In the genomic region with DNA sequence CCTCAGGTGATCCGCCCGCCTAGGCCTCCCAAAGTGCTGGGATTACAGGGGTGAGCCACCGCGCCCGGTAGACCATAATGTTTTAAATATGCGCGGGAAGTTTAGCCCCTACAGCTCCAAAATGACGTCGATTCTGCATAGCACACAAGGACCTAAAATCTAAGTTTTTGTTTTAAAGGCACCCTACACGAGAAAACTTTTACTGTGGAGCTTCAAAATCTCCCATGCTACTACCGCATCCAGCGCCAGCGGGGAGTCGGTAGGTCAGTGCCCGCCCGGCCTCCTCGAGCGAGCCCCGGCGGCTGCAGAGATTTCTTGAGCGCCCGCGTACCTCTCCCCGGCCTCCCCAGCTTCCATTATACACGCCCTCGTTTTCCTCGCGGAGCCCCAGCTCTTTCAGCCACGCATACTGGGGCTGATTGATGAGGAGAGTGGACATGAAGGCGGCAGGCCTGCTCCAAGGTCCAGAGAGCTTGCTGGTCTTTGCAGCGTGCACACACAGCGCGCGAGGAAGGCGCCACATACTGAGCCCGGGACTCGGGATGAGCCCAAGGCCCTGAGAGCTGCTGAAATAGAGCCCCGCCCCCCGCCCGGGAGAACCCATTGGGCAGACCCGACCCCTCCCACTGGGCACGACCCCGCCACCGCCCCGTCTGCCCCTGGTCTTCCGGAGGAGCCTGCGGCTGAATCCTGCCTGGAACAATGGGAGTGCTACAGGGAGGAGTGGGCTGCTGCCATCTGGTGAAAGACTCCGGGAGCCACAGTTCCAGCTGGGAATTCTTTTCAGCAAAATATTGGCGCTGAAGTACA, we compare ENCODE assay signal across 1 cellular context.
TF ChIP-seq lines count a peak whose summit lies in the region.

A gene (minus strand): TSS at position 544 of the 810 bp plus-strand sequence. CDS start 21 bp downstream, at position 523.

TF ChIP-seq in HEK293, 187 proteins besides CTCF, POLR2A, EP300 and RAD21 (continued from another document and continues in another):
- TF ChIP-seq, protein P1, sequence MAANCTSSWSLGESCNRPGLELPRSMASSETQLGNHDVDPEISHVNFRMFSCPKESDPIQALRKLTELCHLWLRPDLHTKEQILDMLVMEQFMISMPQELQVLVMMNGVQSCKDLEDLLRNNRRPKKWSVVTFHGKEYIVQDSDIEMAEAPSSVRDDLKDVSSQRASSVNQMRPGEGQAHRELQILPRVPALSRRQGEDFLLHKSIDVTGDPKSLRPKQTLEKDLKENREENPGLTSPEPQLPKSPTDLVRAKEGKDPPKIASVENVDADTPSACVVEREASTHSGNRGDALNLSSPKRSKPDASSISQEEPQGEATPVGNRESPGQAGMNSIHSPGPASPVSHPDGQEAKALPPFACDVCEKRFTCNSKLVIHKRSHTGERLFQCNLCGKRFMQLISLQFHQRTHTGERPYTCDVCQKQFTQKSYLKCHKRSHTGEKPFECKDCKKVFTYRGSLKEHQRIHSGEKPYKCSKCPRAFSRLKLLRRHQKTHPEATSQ (tag by site-specific recombination; IDR thresholded peaks at IDR 0.05): no peak
- TF ChIP-seq, protein P2, sequence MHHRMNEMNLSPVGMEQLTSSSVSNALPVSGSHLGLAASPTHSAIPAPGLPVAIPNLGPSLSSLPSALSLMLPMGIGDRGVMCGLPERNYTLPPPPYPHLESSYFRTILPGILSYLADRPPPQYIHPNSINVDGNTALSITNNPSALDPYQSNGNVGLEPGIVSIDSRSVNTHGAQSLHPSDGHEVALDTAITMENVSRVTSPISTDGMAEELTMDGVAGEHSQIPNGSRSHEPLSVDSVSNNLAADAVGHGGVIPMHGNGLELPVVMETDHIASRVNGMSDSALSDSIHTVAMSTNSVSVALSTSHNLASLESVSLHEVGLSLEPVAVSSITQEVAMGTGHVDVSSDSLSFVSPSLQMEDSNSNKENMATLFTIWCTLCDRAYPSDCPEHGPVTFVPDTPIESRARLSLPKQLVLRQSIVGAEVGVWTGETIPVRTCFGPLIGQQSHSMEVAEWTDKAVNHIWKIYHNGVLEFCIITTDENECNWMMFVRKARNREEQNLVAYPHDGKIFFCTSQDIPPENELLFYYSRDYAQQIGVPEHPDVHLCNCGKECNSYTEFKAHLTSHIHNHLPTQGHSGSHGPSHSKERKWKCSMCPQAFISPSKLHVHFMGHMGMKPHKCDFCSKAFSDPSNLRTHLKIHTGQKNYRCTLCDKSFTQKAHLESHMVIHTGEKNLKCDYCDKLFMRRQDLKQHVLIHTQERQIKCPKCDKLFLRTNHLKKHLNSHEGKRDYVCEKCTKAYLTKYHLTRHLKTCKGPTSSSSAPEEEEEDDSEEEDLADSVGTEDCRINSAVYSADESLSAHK (tag by site-specific recombination; IDR thresholded peaks at IDR 0.05): no peak
- TF ChIP-seq GLI2 (tag by site-specific recombination; IDR thresholded peaks at IDR 0.05; ENCODE audit: borderline replicate concordance, low read depth) (no peak), ZNF600 (tag by site-specific recombination; IDR thresholded peaks at IDR 0.05) (peak; percentile 26; the same call in 1 of the 2 replicates), MYNN (tag by site-specific recombination; IDR thresholded peaks at IDR 0.05; ENCODE audit: borderline replicate concordance) (no peak), ZNF585B (tag by site-specific recombination; IDR thresholded peaks at IDR 0.05) (no peak), BCL11B (tag by site-specific recombination; IDR thresholded peaks at IDR 0.05; ENCODE audit: low read depth) (peak; percentile 66), ZNF560 (tag by site-specific recombination; IDR thresholded peaks at IDR 0.05; ENCODE audit: borderline replicate concordance) (no peak), ZNF292 (tag by site-specific recombination; IDR thresholded peaks at IDR 0.05; ENCODE audit: borderline replicate concordance, low read depth) (no peak), ZNF473 (tag by site-specific recombination; IDR thresholded peaks at IDR 0.05) (no peak), ZNF324 (tag by site-specific recombination; IDR thresholded peaks at IDR 0.05) (no peak; the same call in 1 of the 2 replicates), ZFP37 (tag by site-specific recombination; IDR thresholded peaks at IDR 0.05) (peak; percentile 94), GFI1B (tag by site-specific recombination; IDR thresholded peaks at IDR 0.05) (peak; percentile 94), ZBTB20 (tag by site-specific recombination; IDR thresholded peaks at IDR 0.05) (peak; percentile 100), ZNF660 (tag by site-specific recombination; IDR thresholded peaks at IDR 0.05) (peak; percentile 88; the same call in 1 of the 2 replicates), ZXDB (tag by site-specific recombination; IDR thresholded peaks at IDR 0.05) (peak; percentile 90), RBAK (tag by site-specific recombination; IDR thresholded peaks at IDR 0.05) (no peak), ZIC2 (tag by site-specific recombination; IDR thresholded peaks at IDR 0.05) (peak; percentile 58; the same call in 1 of the 2 replicates), ZNF24 (tag by site-specific recombination; IDR thresholded peaks at IDR 0.05) (0 out of 2 replicates have a peak, but pooled peaks have one; percentile 37), ZNF629 (tag by site-specific recombination; IDR thresholded peaks at IDR 0.05) (peak; percentile 42; the same call in 1 of the 2 replicates), ZNF394 (tag by site-specific recombination; IDR thresholded peaks at IDR 0.05; ENCODE audit: borderline replicate concordance) (peak; percentile 59; the same call in 1 of the 2 replicates), SCRT1 (tag by site-specific recombination; IDR thresholded peaks at IDR 0.05; ENCODE audit: borderline replicate concordance) (no peak), ZNF366 (tag by site-specific recombination; conservative IDR thresholded peaks at IDR 0.05) (peak; percentile 60; the same call in 1 of the 2 replicates), ZNF624 (tag by site-specific recombination; IDR thresholded peaks at IDR 0.05) (no peak), ZNF830 (tag by site-specific recombination; IDR thresholded peaks at IDR 0.05; ENCODE audit: low read depth) (no peak)
- TF ChIP-seq, protein P3, sequence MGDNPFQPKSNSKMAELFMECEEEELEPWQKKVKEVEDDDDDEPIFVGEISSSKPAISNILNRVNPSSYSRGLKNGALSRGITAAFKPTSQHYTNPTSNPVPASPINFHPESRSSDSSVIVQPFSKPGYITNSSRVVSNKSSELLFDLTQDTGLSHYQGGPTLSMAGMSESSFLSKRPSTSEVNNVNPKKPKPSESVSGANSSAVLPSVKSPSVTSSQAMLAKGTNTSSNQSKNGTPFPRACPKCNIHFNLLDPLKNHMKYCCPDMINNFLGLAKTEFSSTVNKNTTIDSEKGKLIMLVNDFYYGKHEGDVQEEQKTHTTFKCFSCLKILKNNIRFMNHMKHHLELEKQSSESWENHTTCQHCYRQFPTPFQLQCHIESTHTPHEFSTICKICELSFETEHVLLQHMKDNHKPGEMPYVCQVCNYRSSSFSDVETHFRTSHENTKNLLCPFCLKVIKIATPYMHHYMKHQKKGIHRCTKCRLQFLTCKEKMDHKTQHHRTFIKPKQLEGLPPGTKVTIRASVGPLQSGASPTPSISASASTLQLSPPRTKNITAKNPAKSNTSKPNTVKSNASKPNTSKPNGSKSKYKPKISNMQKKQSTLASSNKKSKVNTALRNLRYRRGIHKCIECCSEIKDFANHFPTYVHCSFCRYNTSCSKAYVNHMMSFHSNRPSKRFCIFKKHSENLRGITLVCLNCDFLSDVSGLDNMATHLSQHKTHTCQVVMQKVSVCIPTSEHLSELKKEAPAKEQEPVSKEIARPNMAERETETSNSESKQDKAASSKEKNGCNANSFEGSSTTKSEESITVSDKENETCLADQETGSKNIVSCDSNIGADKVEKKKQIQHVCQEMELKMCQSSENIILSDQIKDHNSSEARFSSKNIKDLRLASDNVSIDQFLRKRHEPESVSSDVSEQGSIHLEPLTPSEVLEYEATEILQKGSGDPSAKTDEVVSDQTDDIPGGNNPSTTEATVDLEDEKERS (tag by site-specific recombination; IDR thresholded peaks at IDR 0.05): no peak
- TF ChIP-seq, protein P4, sequence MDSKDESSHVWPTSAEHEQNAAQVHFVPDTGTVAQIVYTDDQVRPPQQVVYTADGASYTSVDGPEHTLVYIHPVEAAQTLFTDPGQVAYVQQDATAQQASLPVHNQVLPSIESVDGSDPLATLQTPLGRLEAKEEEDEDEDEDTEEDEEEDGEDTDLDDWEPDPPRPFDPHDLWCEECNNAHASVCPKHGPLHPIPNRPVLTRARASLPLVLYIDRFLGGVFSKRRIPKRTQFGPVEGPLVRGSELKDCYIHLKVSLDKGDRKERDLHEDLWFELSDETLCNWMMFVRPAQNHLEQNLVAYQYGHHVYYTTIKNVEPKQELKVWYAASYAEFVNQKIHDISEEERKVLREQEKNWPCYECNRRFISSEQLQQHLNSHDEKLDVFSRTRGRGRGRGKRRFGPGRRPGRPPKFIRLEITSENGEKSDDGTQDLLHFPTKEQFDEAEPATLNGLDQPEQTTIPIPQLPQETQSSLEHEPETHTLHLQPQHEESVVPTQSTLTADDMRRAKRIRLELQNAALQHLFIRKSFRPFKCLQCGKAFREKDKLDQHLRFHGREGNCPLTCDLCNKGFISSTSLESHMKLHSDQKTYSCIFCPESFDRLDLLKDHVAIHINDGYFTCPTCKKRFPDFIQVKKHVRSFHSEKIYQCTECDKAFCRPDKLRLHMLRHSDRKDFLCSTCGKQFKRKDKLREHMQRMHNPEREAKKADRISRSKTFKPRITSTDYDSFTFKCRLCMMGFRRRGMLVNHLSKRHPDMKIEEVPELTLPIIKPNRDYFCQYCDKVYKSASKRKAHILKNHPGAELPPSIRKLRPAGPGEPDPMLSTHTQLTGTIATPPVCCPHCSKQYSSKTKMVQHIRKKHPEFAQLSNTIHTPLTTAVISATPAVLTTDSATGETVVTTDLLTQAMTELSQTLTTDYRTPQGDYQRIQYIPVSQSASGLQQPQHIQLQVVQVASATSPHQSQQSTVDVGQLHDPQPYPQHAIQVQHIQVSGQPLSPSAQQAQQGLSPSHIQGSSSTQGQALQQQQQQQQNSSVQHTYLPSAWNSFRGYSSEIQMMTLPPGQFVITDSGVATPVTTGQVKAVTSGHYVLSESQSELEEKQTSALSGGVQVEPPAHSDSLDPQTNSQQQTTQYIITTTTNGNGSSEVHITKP (tag by site-specific recombination; IDR thresholded peaks at IDR 0.05): peak; percentile 89
- TF ChIP-seq, protein P5, sequence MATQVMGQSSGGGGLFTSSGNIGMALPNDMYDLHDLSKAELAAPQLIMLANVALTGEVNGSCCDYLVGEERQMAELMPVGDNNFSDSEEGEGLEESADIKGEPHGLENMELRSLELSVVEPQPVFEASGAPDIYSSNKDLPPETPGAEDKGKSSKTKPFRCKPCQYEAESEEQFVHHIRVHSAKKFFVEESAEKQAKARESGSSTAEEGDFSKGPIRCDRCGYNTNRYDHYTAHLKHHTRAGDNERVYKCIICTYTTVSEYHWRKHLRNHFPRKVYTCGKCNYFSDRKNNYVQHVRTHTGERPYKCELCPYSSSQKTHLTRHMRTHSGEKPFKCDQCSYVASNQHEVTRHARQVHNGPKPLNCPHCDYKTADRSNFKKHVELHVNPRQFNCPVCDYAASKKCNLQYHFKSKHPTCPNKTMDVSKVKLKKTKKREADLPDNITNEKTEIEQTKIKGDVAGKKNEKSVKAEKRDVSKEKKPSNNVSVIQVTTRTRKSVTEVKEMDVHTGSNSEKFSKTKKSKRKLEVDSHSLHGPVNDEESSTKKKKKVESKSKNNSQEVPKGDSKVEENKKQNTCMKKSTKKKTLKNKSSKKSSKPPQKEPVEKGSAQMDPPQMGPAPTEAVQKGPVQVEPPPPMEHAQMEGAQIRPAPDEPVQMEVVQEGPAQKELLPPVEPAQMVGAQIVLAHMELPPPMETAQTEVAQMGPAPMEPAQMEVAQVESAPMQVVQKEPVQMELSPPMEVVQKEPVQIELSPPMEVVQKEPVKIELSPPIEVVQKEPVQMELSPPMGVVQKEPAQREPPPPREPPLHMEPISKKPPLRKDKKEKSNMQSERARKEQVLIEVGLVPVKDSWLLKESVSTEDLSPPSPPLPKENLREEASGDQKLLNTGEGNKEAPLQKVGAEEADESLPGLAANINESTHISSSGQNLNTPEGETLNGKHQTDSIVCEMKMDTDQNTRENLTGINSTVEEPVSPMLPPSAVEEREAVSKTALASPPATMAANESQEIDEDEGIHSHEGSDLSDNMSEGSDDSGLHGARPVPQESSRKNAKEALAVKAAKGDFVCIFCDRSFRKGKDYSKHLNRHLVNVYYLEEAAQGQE (tag by site-specific recombination; IDR thresholded peaks at IDR 0.05): 0 out of 2 replicates have a peak, but pooled peaks have one; percentile 23
- TF ChIP-seq, protein P6, sequence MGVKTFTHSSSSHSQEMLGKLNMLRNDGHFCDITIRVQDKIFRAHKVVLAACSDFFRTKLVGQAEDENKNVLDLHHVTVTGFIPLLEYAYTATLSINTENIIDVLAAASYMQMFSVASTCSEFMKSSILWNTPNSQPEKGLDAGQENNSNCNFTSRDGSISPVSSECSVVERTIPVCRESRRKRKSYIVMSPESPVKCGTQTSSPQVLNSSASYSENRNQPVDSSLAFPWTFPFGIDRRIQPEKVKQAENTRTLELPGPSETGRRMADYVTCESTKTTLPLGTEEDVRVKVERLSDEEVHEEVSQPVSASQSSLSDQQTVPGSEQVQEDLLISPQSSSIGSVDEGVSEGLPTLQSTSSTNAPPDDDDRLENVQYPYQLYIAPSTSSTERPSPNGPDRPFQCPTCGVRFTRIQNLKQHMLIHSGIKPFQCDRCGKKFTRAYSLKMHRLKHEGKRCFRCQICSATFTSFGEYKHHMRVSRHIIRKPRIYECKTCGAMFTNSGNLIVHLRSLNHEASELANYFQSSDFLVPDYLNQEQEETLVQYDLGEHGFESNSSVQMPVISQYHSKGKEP (tag by site-specific recombination; IDR thresholded peaks at IDR 0.05): no peak; the same call in 1 of the 2 replicates
- TF ChIP-seq, protein P7, sequence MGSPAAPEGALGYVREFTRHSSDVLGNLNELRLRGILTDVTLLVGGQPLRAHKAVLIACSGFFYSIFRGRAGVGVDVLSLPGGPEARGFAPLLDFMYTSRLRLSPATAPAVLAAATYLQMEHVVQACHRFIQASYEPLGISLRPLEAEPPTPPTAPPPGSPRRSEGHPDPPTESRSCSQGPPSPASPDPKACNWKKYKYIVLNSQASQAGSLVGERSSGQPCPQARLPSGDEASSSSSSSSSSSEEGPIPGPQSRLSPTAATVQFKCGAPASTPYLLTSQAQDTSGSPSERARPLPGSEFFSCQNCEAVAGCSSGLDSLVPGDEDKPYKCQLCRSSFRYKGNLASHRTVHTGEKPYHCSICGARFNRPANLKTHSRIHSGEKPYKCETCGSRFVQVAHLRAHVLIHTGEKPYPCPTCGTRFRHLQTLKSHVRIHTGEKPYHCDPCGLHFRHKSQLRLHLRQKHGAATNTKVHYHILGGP (tag by site-specific recombination; IDR thresholded peaks at IDR 0.05): no peak
- TF ChIP-seq, protein P8, sequence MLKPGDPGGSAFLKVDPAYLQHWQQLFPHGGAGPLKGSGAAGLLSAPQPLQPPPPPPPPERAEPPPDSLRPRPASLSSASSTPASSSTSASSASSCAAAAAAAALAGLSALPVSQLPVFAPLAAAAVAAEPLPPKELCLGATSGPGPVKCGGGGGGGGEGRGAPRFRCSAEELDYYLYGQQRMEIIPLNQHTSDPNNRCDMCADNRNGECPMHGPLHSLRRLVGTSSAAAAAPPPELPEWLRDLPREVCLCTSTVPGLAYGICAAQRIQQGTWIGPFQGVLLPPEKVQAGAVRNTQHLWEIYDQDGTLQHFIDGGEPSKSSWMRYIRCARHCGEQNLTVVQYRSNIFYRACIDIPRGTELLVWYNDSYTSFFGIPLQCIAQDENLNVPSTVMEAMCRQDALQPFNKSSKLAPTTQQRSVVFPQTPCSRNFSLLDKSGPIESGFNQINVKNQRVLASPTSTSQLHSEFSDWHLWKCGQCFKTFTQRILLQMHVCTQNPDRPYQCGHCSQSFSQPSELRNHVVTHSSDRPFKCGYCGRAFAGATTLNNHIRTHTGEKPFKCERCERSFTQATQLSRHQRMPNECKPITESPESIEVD (tag by site-specific recombination; IDR thresholded peaks at IDR 0.05): no peak
